In genomic region chr1:97094257-97094972, GRCh38 we compare ENCODE assay signal across 15 cellular contexts.
DNase-seq lines count a peak whose midpoint lies in the region; ATAC-seq, FAIRE-seq and TF ChIP-seq lines count a peak whose summit lies in the region.
"Had no signal": no experiment of that assay in that cellular context is flagged by ENCODE, and none has a peak within 500 bp of the region (broad histone marks: within the 10 kb centered on the region; RNA-seq: fewer than 3 reads in every experiment).

No MANE protein-coding gene starts in this region.

- H3K27me3 Mint-ChIP-seq in activated T-cell treated with anti-CD3 and anti-CD28 coated beads, Interleukin-2, amount 50 U/mL, for 24 hours = no peaks in the 10 kb centered on the region

- intact Hi-C loops in lower leg skin (cut with DNase I; ENCODE audit: low total_unique reads) (no loop called here), psoas muscle (cut with DNase I) (no loop called here)

- no peaks in the 10 kb centered on the region for H3K9me3 Mint-ChIP-seq in activated T-cell treated with anti-CD3 and anti-CD28 coated beads, Interleukin-2, amount 50 U/mL, for 24 hours

- WGBS in lower leg skin, 2 donors = 76 to 83% methylated on average over 5 of the region's 5 CpGs
- 94 to 97% (median 95%) methylated on average over 5 of the region's 5 CpGs for WGBS in psoas muscle, 3 donors

- H3K4me1 Mint-ChIP-seq in activated T-cell treated with anti-CD3 and anti-CD28 coated beads, Interleukin-2, amount 50 U/mL, for 24 hours (ENCODE audit: low read depth) = no peaks in the 10 kb centered on the region

- peaks cover 21% of the 10 kb centered on the region for H3K36me3 Mint-ChIP-seq in activated T-cell treated with anti-CD3 and anti-CD28 coated beads, Interleukin-2, amount 50 U/mL, for 24 hours (ENCODE audit: low read depth)

- no peak overlapping the region for H3K27ac Mint-ChIP-seq in activated T-cell treated with anti-CD3 and anti-CD28 coated beads, Interleukin-2, amount 50 U/mL, for 24 hours

- FAIRE-seq in RCC 7860 (lab: Jason Lieb, UNC) = peak; percentile 69
- FAIRE-seq: GM12892 had no signal

- DNase-seq in ELR (ENCODE audit: low read depth) = peak; percentile 97
- peak; percentile 92 for DNase-seq in RCC 7860 (ENCODE audit: low spot score)
- peak; percentile 84 for DNase-seq in epithelial cell of esophagus (ENCODE audit: low read depth)
- peak; percentile 33 for DNase-seq in pulmonary artery endothelial cell (ENCODE audit: low read depth, low spot score)
- DNase-seq in activated T-cell treated with anti-CD3 and anti-CD28 coated beads, Interleukin-2, amount 50 U/mL, for 24 hours = no peak
- DNase-seq in lower leg skin (ENCODE audit: low spot score in 2 of 2) = no peak
- no peak for DNase-seq in psoas muscle
- DNase-seq: activated CD8-positive, alpha-beta memory T cell treated with anti-CD3 and anti-CD28 coated beads, Interleukin-2, amount 50 U/mL, for 48 hours; DMS 273 treated with DMSO at 0.1 percent for 48 hours; NCI-H1092; NCI-H526 treated with DMSO at 0.1 percent for 48 hours had no signal

- H3K27ac ChIP-seq in psoas muscle = no peak overlapping the region
- H3K27ac ChIP-seq: suprapubic skin had no signal

- peaks cover 0 to 9% of the 10 kb centered on the region in 2 donors for H3K36me3 ChIP-seq in psoas muscle (ENCODE audit: insufficient read depth in 1 of 2, low read depth in 1 of 2)
- H3K36me3 ChIP-seq: suprapubic skin had no signal

- no peaks in the 10 kb centered on the region for H3K27me3 ChIP-seq in psoas muscle (ENCODE audit: insufficient read depth in 3 of 3, low read length in 2 of 3)
- H3K27me3 ChIP-seq: suprapubic skin had no signal

- no peak for ATAC-seq in HG02970 (IDR thresholded peaks at IDR 0.05; ENCODE audit: low FRiP score, unreplicated experiment)
- ATAC-seq in psoas muscle = no peak
- ATAC-seq: sciatic nerve had no signal

- TF ChIP-seq CTCF in epithelial cell of esophagus (IDR thresholded peaks at IDR 0.05; ENCODE audit: insufficient read depth, low read depth, low read length, missing control alignments) (no peak), lower leg skin (IDR thresholded peaks at IDR 0.05) (no peak), psoas muscle (IDR thresholded peaks at IDR 0.05) (no peak)

- H3K4me1 ChIP-seq in psoas muscle = no peaks in the 10 kb centered on the region

- TF ChIP-seq POLR2A in lower leg skin (IDR thresholded peaks at IDR 0.05) = no peak

- no peaks in the 10 kb centered on the region for H3K9me3 ChIP-seq in psoas muscle
- H3K9me3 ChIP-seq: suprapubic skin had no signal

- H3K4me3 ChIP-seq in epithelial cell of esophagus (ENCODE audit: low read length) (no peak overlapping the region), lower leg skin (ENCODE audit: low read depth, poor library complexity, severe bottlenecking) (no peak overlapping the region), psoas muscle (no peak overlapping the region)
- H3K4me3 ChIP-seq: suprapubic skin had no signal

- no peak overlapping the region for H3K4me3 Mint-ChIP-seq in activated T-cell treated with anti-CD3 and anti-CD28 coated beads, Interleukin-2, amount 50 U/mL, for 24 hours

Comparison
In these comparisons a context has a peak if more than half of its experiments do, and no peak if none do; other contexts are left out.
1. DNase-seq: peak in ELR (single experiment), RCC 7860 (single experiment), epithelial cell of esophagus (single experiment) and pulmonary artery endothelial cell (single experiment); none in activated T-cell treated with anti-CD3 and anti-CD28 coated beads, Interleukin-2, amount 50 U/mL, for 24 hours (single experiment), lower leg skin (0 of 2) and psoas muscle (0 of 2).